10 cellular contexts compared by ENCODE assay signal in genomic region chr12:53481957-53482586, GRCh38. TPM values are rescaled to one million over a fixed set of nuclear protein-coding genes. Genes with fewer than 3 reads are reported as not detected.
A peak's percentile ranks its signal among the peaks of the same experiment; 100 is the strongest.
DNase-seq lines count a peak whose midpoint lies in the region; ATAC-seq, FAIRE-seq and TF ChIP-seq lines count a peak whose summit lies in the region.
"Had no signal": no experiment of that assay in that cellular context is flagged by ENCODE, and none has a peak within 500 bp of the region (broad histone marks: within the 10 kb centered on the region; RNA-seq: fewer than 3 reads in every experiment).

No MANE protein-coding gene starts in this region.

- H3K4me1 ChIP-seq in HAP-1, result peaks cover 20% of the 10 kb centered on the region

- no peak overlapping the region for H3K4me3 ChIP-seq in HAP-1

- peak overlapping the region; percentile 45 for H3K27ac ChIP-seq in 22Rv1

- peak in 1 of 34 experiments; percentile 37 for DNase-seq in T-cell
- no peak for DNase-seq in glutamatergic neuron
- no peak for DNase-seq in HAP-1 (ENCODE audit: low spot score in 2 of 2)
- no peak for DNase-seq in D721Med (ENCODE audit: insufficient read length, low spot score)
- no peak for DNase-seq in NCI-H1417 treated with DMSO at 0.1 percent for 48 hours (lab: John Stamatoyannopoulos, UW)

- H3K9me3 Mint-ChIP-seq in T-cell, result no peaks in the 10 kb centered on the region
- H3K9me3 Mint-ChIP-seq in glutamatergic neuron (ENCODE audit: unreplicated experiment), result peaks cover 11% of the 10 kb centered on the region

- H3K4me1 Mint-ChIP-seq in T-cell (peaks cover 3 to 13% (median 10%) of the 10 kb centered on the region in 3 donors), glutamatergic neuron (ENCODE audit: low read depth, unreplicated experiment) (peaks cover 2% of the 10 kb centered on the region)

- FAIRE-seq in D721Med (lab: Jason Lieb, UNC), result no peak

- CTCF ChIA-PET in T-cell (lab: Charles Lee), result interaction anchor here (0.7 to 1.6 kb wide), 3 partner anchors 20 to 32 kb away, joined by 4 to 7 read pairs (median 5); no protein-coding TSS in a partner anchor

- H3K27ac Mint-ChIP-seq in T-cell (peak overlapping the region; percentile 17 to 25), glutamatergic neuron (ENCODE audit: unreplicated experiment) (peak overlapping the region; percentile 62)

- ATAC-seq in T-cell (replicated peaks in 1 of 4) (peak in 2 of 4 experiments; percentile 45 to 53), GM19023 (IDR thresholded peaks at IDR 0.05; ENCODE audit: unreplicated experiment) (no peak)

- H3K4me3 Mint-ChIP-seq in T-cell (no peak overlapping the region), glutamatergic neuron (ENCODE audit: unreplicated experiment) (no peak overlapping the region)

- peak; percentile 25 for TF ChIP-seq CTCF in 22Rv1 (IDR thresholded peaks at IDR 0.05)
- peak; percentile 46 for TF ChIP-seq CTCF in GM12872 (IDR thresholded peaks at IDR 0.05; ENCODE audit: insufficient read depth, low read depth, low read length)
- peak; percentile 44 for TF ChIP-seq CTCF in glutamatergic neuron (IDR thresholded peaks at IDR 0.05; ENCODE audit: partially characterized antibody, unreplicated experiment)
- no peak for TF ChIP-seq CTCF in D721Med (IDR thresholded peaks at IDR 0.05; ENCODE audit: insufficient read depth, missing control alignments)

- H3K9me3 ChIP-seq in HAP-1, result no peaks in the 10 kb centered on the region

- in situ Hi-C loops in HAP-1 (cut with MboI; ENCODE audit: low sequenced_read_pairs), result no loop called here

- POLR2A ChIA-PET in T-cell (lab: Charles Lee), result interaction anchor here (0.6 to 1.5 kb wide), 3 partner anchors 9 to 68 kb away, joined by 4 to 8 read pairs (median 5); no protein-coding TSS in a partner anchor

- peaks cover 22% of the 10 kb centered on the region for H3K36me3 Mint-ChIP-seq in T-cell
- peaks cover 4% of the 10 kb centered on the region for H3K36me3 Mint-ChIP-seq in glutamatergic neuron (ENCODE audit: unreplicated experiment)

- H3K36me3 ChIP-seq in HAP-1 (replicated peaks), result peaks cover 94% of the 10 kb centered on the region

- H3K27me3 ChIP-seq in HAP-1 (ENCODE audit: low read depth), result no peaks in the 10 kb centered on the region

- H3K27me3 Mint-ChIP-seq in T-cell (no peaks in the 10 kb centered on the region), glutamatergic neuron (ENCODE audit: unreplicated experiment) (peaks cover 7% of the 10 kb centered on the region)

RNA-seq across cellular contexts. Expression of gene MAP3K12, which starts 17.2 kb away (rescaled TPM):
- total RNA-seq in T-cell (10 to 100 TPM; 21.4 to 29.9 (median 25.9) TPM), glutamatergic neuron (ENCODE audit: unreplicated experiment) (94.2 TPM)

RNA-seq across cellular contexts. Expression of gene TARBP2, which starts 19.0 kb away (rescaled TPM):
- total RNA-seq in T-cell (10 to 100 TPM; 31.4 to 44.7 (median 39.1) TPM), glutamatergic neuron (ENCODE audit: unreplicated experiment) (49.0 TPM)

RNA-seq across cellular contexts. Expression of gene NPFF, which starts 25.2 kb away (rescaled TPM):
- not detected for total RNA-seq in T-cell
- total RNA-seq in glutamatergic neuron (ENCODE audit: unreplicated experiment), result not detected
- total RNA-seq: LHCN-M2, mononuclear cell had no signal

RNA-seq across cellular contexts. Expression of gene PCBP2, which starts 30.2 kb away (rescaled TPM):
- total RNA-seq in T-cell (1,000 to 10,000 TPM in 2 of 5 donors, 100 to 1,000 TPM in 3; 707 to 1,066 (median 764) TPM), glutamatergic neuron (ENCODE audit: unreplicated experiment) (1,170 TPM)

RNA-seq across cellular contexts. Expression of gene PRR13, which starts 40.5 kb away (rescaled TPM):
- total RNA-seq in T-cell (100 to 1,000 TPM; 175 to 215 (median 187) TPM), glutamatergic neuron (ENCODE audit: unreplicated experiment) (105 TPM)
